In genomic region chr4:161438096-161438495, GRCh38 we compare ENCODE assay signal across 9 cellular contexts.
"Had no signal": no experiment of that assay in that cellular context is flagged by ENCODE, and none has a peak within 500 bp of the region (broad histone marks: within the 10 kb centered on the region; RNA-seq: fewer than 3 reads in every experiment).

No MANE protein-coding gene starts in this region.

- H3K4me3 Mint-ChIP-seq: HFFc6, IgD-negative memory B cell had no signal

- H3K27me3 Mint-ChIP-seq: IgD-negative memory B cell had no signal

- H3K27ac Mint-ChIP-seq: HFFc6, IgD-negative memory B cell had no signal

- H3K4me1 ChIP-seq: HAP-1 had no signal

- H3K36me3 Mint-ChIP-seq: IgD-negative memory B cell had no signal

- ATAC-seq: HCT116, HepG2 had no signal

- H3K4me1 Mint-ChIP-seq: IgD-negative memory B cell had no signal

- H3K9me3 ChIP-seq: HAP-1 had no signal

- H2AFZ ChIP-seq: GM23248 had no signal

- H3K27ac ChIP-seq: GM23248, HL-60 had no signal

- DNase-seq: GM23248, GOT3, H7, HFFc6 had no signal

- H3K4me3 ChIP-seq: GM23248, HAP-1 had no signal

- H3K36me3 ChIP-seq: HAP-1 had no signal

- H3K9ac ChIP-seq: GM23248 had no signal
